ENCODE assay signal across 9 cellular contexts in the genomic region with DNA sequence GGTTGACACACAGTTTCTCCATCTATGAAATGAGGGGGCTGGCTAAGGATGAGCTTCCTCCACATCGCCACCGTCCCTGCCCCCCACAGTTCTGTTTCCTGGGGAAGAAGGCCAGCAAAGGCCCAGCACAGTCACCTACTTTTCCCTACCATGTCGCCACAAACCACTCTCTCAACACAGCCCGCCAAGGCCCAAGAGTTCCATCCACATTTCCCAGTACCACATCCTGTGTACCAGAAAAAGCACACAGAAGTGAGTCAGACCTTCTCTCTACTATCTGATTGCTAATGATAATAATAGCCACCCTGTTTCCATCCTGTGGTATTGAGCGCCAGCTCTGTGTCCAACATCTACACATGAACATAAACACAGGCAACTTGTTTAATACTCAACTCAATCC. TPM values are rescaled to one million over a fixed set of nuclear protein-coding genes. Genes with fewer than 3 reads are reported as not detected.
A peak's percentile ranks its signal among the peaks of the same experiment; 100 is the strongest.
DNase-seq lines count a peak whose midpoint lies in the region; ATAC-seq and TF ChIP-seq lines count a peak whose summit lies in the region.
"Had no signal": no experiment of that assay in that cellular context is flagged by ENCODE, and none has a peak within 500 bp of the region (broad histone marks: within the 10 kb centered on the region; RNA-seq: fewer than 3 reads in every experiment).

No MANE protein-coding gene starts in this region.

- ATAC-seq in activated CD8-positive, alpha-beta T cell treated with anti-CD3 and anti-CD28 coated beads, Interleukin-2, amount 10 ng/mL, durations not matched to agents 7 days and 5 days, result peak; percentile 80
- no peak for ATAC-seq in GM21619 (IDR thresholded peaks at IDR 0.05; ENCODE audit: unreplicated experiment)
- no peak for ATAC-seq in GM21576 (IDR thresholded peaks at IDR 0.05; ENCODE audit: unreplicated experiment)

- peak overlapping the region; percentile 54 for H2BK15ac ChIP-seq in mesenchymal stem cell (ENCODE audit: low read depth, poor library complexity, severe bottlenecking)

- H3K18ac ChIP-seq in mesenchymal stem cell (ENCODE audit: low read depth in 1 of 2, low read length in 2 of 2), result peak overlapping the region in 1 of 2 experiments; percentile 66

- WGBS in mesenchymal stem cell, result 18% methylated on average over 5 of the region's 5 CpGs
- WGBS in endodermal cell (ENCODE audit: insufficient coverage in 1 of 2, insufficient read length in 1 of 2), 2 experiments, result 95% methylated on average over 5 of the region's 5 CpGs; no CpG with 5 or more reads in 1 of the 2 experiments

- peaks cover 56% of the 10 kb centered on the region for H3K4me1 Mint-ChIP-seq in activated CD8-positive, alpha-beta T cell treated with anti-CD3 and anti-CD28 coated beads, Interleukin-2, amount 10 ng/mL, durations not matched to agents 7 days and 5 days (ENCODE audit: low read depth)
- H3K4me1 Mint-ChIP-seq in endodermal cell, result no peaks in the 10 kb centered on the region

- peaks cover 8% of the 10 kb centered on the region for H3K27me3 Mint-ChIP-seq in activated CD8-positive, alpha-beta T cell treated with anti-CD3 and anti-CD28 coated beads, Interleukin-2, amount 10 ng/mL, durations not matched to agents 7 days and 5 days (ENCODE audit: low read depth)
- peaks cover 4% of the 10 kb centered on the region for H3K27me3 Mint-ChIP-seq in endodermal cell (ENCODE audit: insufficient read depth)

- H2BK5ac ChIP-seq in mesenchymal stem cell (ENCODE audit: low read depth, low read length, poor library complexity, severe bottlenecking), result no peak overlapping the region

- H3K36me3 Mint-ChIP-seq in activated CD8-positive, alpha-beta T cell treated with anti-CD3 and anti-CD28 coated beads, Interleukin-2, amount 10 ng/mL, durations not matched to agents 7 days and 5 days (ENCODE audit: low read depth), result peaks cover 27% of the 10 kb centered on the region
- H3K36me3 Mint-ChIP-seq in endodermal cell (ENCODE audit: low read depth), result peaks cover 8% of the 10 kb centered on the region

- no peak overlapping the region for H3K4me2 ChIP-seq in mesenchymal stem cell (ENCODE audit: low read length, poor library complexity, severe bottlenecking)

- peak; percentile 45 for DNase-seq in COLO829 (ENCODE audit: low spot score)
- peak; percentile 58 for DNase-seq in KG1 (lab: John Stamatoyannopoulos, UW)
- peak; percentile 68 for DNase-seq in activated CD8-positive, alpha-beta T cell treated with anti-CD3 and anti-CD28 coated beads, Interleukin-2, amount 10 ng/mL, durations not matched to agents 7 days and 5 days
- peak; percentile 93 for DNase-seq in mesenchymal stem cell
- DNase-seq in left ventricle myocardium inferior, result no peak
- no peak for DNase-seq in endodermal cell

- no peak overlapping the region for H2AK5ac ChIP-seq in mesenchymal stem cell (ENCODE audit: low read length, severe bottlenecking)

- no peak overlapping the region for H3K4ac ChIP-seq in mesenchymal stem cell (ENCODE audit: low read depth in 1 of 2, low read length in 2 of 2)

- H3K27ac Mint-ChIP-seq in activated CD8-positive, alpha-beta T cell treated with anti-CD3 and anti-CD28 coated beads, Interleukin-2, amount 10 ng/mL, durations not matched to agents 7 days and 5 days, result peak overlapping the region; percentile 83
- H3K27ac Mint-ChIP-seq in endodermal cell, result no peak overlapping the region

- POLR2A ChIA-PET in activated CD8-positive, alpha-beta T cell treated with anti-CD3 and anti-CD28 coated beads, Interleukin-2, amount 10 ng/mL, durations not matched to agents 7 days and 5 days (lab: Charles Lee), result interaction anchor here (1.0 to 1.3 kb wide), 2 partner anchors 27 to 30 kb away, joined by 4 read pairs; partner anchors contain the start of gene C15orf39

- H2AFZ ChIP-seq in mesenchymal stem cell (ENCODE audit: low read depth, low read length), result peak overlapping the region; percentile 51

- H3K27me3 ChIP-seq in mesenchymal stem cell (ENCODE audit: control insufficient read depth in 1 of 2, insufficient read depth in 1 of 2, low read length in 2 of 2) (peaks cover 0 to 5% of the 10 kb centered on the region in 2 experiments), left ventricle myocardium inferior (ENCODE audit: low read depth) (no peaks in the 10 kb centered on the region), endodermal cell (ENCODE audit: control insufficient read depth, insufficient read depth, low read length, poor library complexity, severe bottlenecking) (no peaks in the 10 kb centered on the region)

- H3K9me3 ChIP-seq in mesenchymal stem cell (ENCODE audit: control insufficient read depth, low read length) (peaks cover 3% of the 10 kb centered on the region), left ventricle myocardium inferior (replicated peaks) (peaks cover 7% of the 10 kb centered on the region), endodermal cell (ENCODE audit: control insufficient read depth, low read length) (peaks cover 12% of the 10 kb centered on the region)

- no peak overlapping the region for H3K23ac ChIP-seq in mesenchymal stem cell (ENCODE audit: low read length in 2 of 2)

- CTCF ChIA-PET in activated CD8-positive, alpha-beta T cell treated with anti-CD3 and anti-CD28 coated beads, Interleukin-2, amount 10 ng/mL, durations not matched to agents 7 days and 5 days (lab: Charles Lee), result interaction anchor here (1.2 to 1.4 kb wide), 3 partner anchors 11 to 30 kb away, joined by 3 to 7 read pairs (median 3); partner anchors contain the start of gene C15orf39

- peak overlapping the region in 1 of 2 experiments; percentile 82 for H2BK12ac ChIP-seq in mesenchymal stem cell (ENCODE audit: low read length in 2 of 2)

- H3K4me3 Mint-ChIP-seq in activated CD8-positive, alpha-beta T cell treated with anti-CD3 and anti-CD28 coated beads, Interleukin-2, amount 10 ng/mL, durations not matched to agents 7 days and 5 days, result peak overlapping the region; percentile 9
- H3K4me3 Mint-ChIP-seq in endodermal cell, result no peak overlapping the region

- no peak overlapping the region for H3K4me3 ChIP-seq in mesenchymal stem cell (ENCODE audit: insufficient read depth in 1 of 2, low read depth in 1 of 2, low read length in 2 of 2)
- no peak overlapping the region for H3K4me3 ChIP-seq in left ventricle myocardium inferior
- no peak overlapping the region for H3K4me3 ChIP-seq in endodermal cell (ENCODE audit: low read length)
- H3K4me3 ChIP-seq: skin epidermis had no signal

- H3K79me1 ChIP-seq in mesenchymal stem cell (replicated peaks; ENCODE audit: low read length, poor library complexity, severe bottlenecking), result no peaks in the 10 kb centered on the region

- H3K9ac ChIP-seq in mesenchymal stem cell (ENCODE audit: low read length) (no peak overlapping the region), endodermal cell (ENCODE audit: extremely low read depth, low read length, poor library complexity, severe bottlenecking) (no peak overlapping the region)

- H2BK120ac ChIP-seq in mesenchymal stem cell (ENCODE audit: low read depth, low read length), result peak overlapping the region; percentile 42

- H3K9me3 Mint-ChIP-seq in activated CD8-positive, alpha-beta T cell treated with anti-CD3 and anti-CD28 coated beads, Interleukin-2, amount 10 ng/mL, durations not matched to agents 7 days and 5 days (ENCODE audit: insufficient read depth), result peaks cover 9% of the 10 kb centered on the region
- H3K9me3 Mint-ChIP-seq in endodermal cell, result peaks cover 30% of the 10 kb centered on the region

- H3K36me3 ChIP-seq in mesenchymal stem cell (ENCODE audit: control insufficient read depth in 1 of 2, insufficient read depth in 2 of 2, low read depth in 1 of 2, low read length in 2 of 2), result no peaks in the 10 kb centered on the region
- H3K36me3 ChIP-seq in left ventricle myocardium inferior, result no peaks in the 10 kb centered on the region
- H3K36me3 ChIP-seq in endodermal cell (ENCODE audit: control insufficient read depth, insufficient read depth, low read length), result no peaks in the 10 kb centered on the region

- peak overlapping the region; percentile 36 for H4K8ac ChIP-seq in mesenchymal stem cell (ENCODE audit: low read length)

- H3K14ac ChIP-seq in mesenchymal stem cell (ENCODE audit: low read length in 2 of 2), result no peak overlapping the region

- intact Hi-C loops in left ventricle myocardium inferior (cut with micrococcal nuclease), result no loop called here

- H4K91ac ChIP-seq in mesenchymal stem cell (ENCODE audit: low read length), result peak overlapping the region; percentile 46

- TF ChIP-seq CTCF in left ventricle myocardium inferior (IDR thresholded peaks at IDR 0.05; ENCODE audit: borderline replicate concordance) (no peak), endodermal cell (conservative IDR thresholded peaks at IDR 0.05) (no peak)

- H3K27ac ChIP-seq in mesenchymal stem cell (ENCODE audit: low read length, poor library complexity, severe bottlenecking), result no peak overlapping the region
- H3K27ac ChIP-seq in left ventricle myocardium inferior (replicated peaks), result no peak overlapping the region
- no peak overlapping the region for H3K27ac ChIP-seq in endodermal cell (ENCODE audit: low read depth, low read length)

- H3K4me1 ChIP-seq in mesenchymal stem cell (ENCODE audit: control insufficient read depth, insufficient read depth, low read depth, low read length) (peaks cover 8% of the 10 kb centered on the region), left ventricle myocardium inferior (peaks cover 23% of the 10 kb centered on the region), endodermal cell (ENCODE audit: control insufficient read depth, insufficient read depth, low read length) (no peaks in the 10 kb centered on the region)

RNA-seq across cellular contexts. Expression of gene C15orf39, which starts 30.3 kb away (rescaled TPM):
- total RNA-seq in activated CD8-positive, alpha-beta T cell treated with anti-CD3 and anti-CD28 coated beads, Interleukin-2, amount 10 ng/mL, durations not matched to agents 7 days and 5 days, result 10 to 100 TPM; 57.2 to 59.4 TPM
- polyA plus RNA-seq in mesenchymal stem cell (2013, experiment 1 of 2), result 12.4 TPM
- 12.2 TPM for polyA plus RNA-seq in mesenchymal stem cell (2013, experiment 2 of 2)
- 15.0 TPM for total RNA-seq in left ventricle myocardium inferior
- total RNA-seq in endodermal cell, result 10 to 100 TPM; 19.0 to 22.2 TPM
- polyA plus RNA-seq in endodermal cell (2013, experiment 1 of 2), result 11.3 TPM
- 10.0 TPM for polyA plus RNA-seq in endodermal cell (2013, experiment 2 of 2)

Comparison
In these comparisons a context has a peak if more than half of its experiments do, and no peak if none do; other contexts are left out.
1. DNase-seq: peak in COLO829 (single experiment), KG1 (single experiment), activated CD8-positive, alpha-beta T cell treated with anti-CD3 and anti-CD28 coated beads, Interleukin-2, amount 10 ng/mL, durations not matched to agents 7 days and 5 days (single experiment) and mesenchymal stem cell (single experiment); none in left ventricle myocardium inferior (single experiment) and endodermal cell (single experiment).